Comparison of ENCODE assay signal across 13 cellular contexts in the genomic region with DNA sequence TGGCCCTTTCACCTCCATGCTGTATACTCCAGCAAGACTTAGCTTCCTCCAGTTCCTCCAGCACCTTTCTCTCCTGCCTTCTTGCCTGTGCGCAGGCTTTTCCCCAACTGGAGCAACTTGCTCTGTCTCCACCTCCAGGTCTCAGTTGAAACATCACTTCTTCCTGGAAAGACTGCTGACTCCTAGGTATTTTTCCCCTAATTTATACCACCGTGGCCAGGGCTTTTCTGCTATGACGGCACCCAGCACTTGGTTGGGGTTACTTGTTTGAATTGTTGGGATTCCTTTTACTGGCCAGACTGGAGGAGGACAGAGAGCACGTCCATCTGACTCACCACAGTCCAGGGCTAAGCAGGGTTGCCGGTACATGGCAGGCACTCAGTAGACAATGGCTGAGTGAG.
DNase-seq lines count a peak whose midpoint lies in the region; ATAC-seq, FAIRE-seq and TF ChIP-seq lines count a peak whose summit lies in the region.
"Had no signal": no experiment of that assay in that cellular context is flagged by ENCODE, and none has a peak within 500 bp of the region (broad histone marks: within the 10 kb centered on the region; RNA-seq: fewer than 3 reads in every experiment).

No MANE protein-coding gene starts in this region.

- no peak for TF ChIP-seq EP300 in A549 (IDR thresholded peaks at IDR 0.05)

- no peak for FAIRE-seq in A549 (lab: Jason Lieb, UNC)

- H3K4me2 ChIP-seq in A549 = peak overlapping the region; percentile 70

- TF ChIP-seq CTCF in A549 (IDR thresholded peaks at IDR 0.05) (no peak; the same call in 2 of the 3 replicates), RWPE1 (conservative IDR thresholded peaks at IDR 0.05; ENCODE audit: low read depth) (no peak), coronary artery (IDR thresholded peaks at IDR 0.05) (no peak)

- POLR2A ChIA-PET in A549 (lab: Yijun Ruan, JAX) (no interaction called here), RWPE1 (lab: Yijun Ruan, JAX; ENCODE audit: low non-redundant PET) (no interaction called here)

- ATAC-seq in A549 = peak; percentile 91 to 97

- H3K27ac ChIP-seq in A549 = peak overlapping the region; percentile 1 to 73; a peak in 4 of 6 replicates
- H3K27ac ChIP-seq in RWPE1 = no peak overlapping the region
- H3K27ac ChIP-seq in coronary artery = no peak overlapping the region
- H3K27ac ChIP-seq: neutrophil had no signal

- H3K4me1 ChIP-seq in A549 = peaks cover 26% of the 10 kb centered on the region

- CTCF ChIA-PET in A549 (lab: Yijun Ruan, JAX) (interaction anchor here (0.8 to 1.2 kb wide), 7 partner anchors 10 to 346 kb away, joined by 3 to 5 read pairs (median 3); no protein-coding TSS in a partner anchor), RWPE1 (lab: Yijun Ruan, JAX) (interaction anchor here (0.5 to 0.6 kb wide), 2 partner anchors 137 to 138 kb away, joined by 3 to 4 read pairs; no protein-coding TSS in a partner anchor)

- no peak for TF ChIP-seq POLR2A in A549 (IDR thresholded peaks at IDR 0.05; ENCODE audit: low read length)

- no peak overlapping the region for H3K4me3 ChIP-seq in A549
- H3K4me3 ChIP-seq in coronary artery = no peak overlapping the region

- DNase-seq in A549 (ENCODE audit: low read depth in 1 of 2, low spot score in 1 of 2) (peak; percentile 57 to 73), HK-2 (ENCODE audit: unreplicated experiment) (peak; percentile 80), amniotic epithelial cell (ENCODE audit: low read depth) (peak; percentile 83), kidney tubule cell (ENCODE audit: low spot score) (peak; percentile 99), RWPE1 (ENCODE audit: low spot score) (no peak), ecto neural progenitor cell (ENCODE audit: low spot score) (no peak), OCI-M2 (lab: John Stamatoyannopoulos, UW; ENCODE audit: unreplicated experiment) (no peak), coronary artery (ENCODE audit: low spot score) (no peak)
- DNase-seq: activated CD4-positive, alpha-beta T cell treated with anti-CD3 and anti-CD28 coated beads, Interleukin-2, amount 50 U/mL, for 4 hours; activated naive CD8-positive, alpha-beta T cell treated with anti-CD3 and anti-CD28 coated beads, Interleukin-2, amount 10 ng/mL, durations not matched to agents 7 days and 5 days; immature natural killer cell; stimulated activated CD4-positive, alpha-beta T cell treated with anti-CD3 and anti-CD28 coated beads, Interleukin-4, amount 100 ng/mL, for 1 hour had no signal

- TF ChIP-seq RAD21 in A549 (conservative IDR thresholded peaks at IDR 0.05 in 1 of 2, IDR thresholded peaks at IDR 0.05 in 1 of 2) = peak in 1 of 2 experiments; percentile 29; a peak in 2 of 5 replicates

- peaks cover 8% of the 10 kb centered on the region; the same call in 1 of the 3 replicates for H3K9me3 ChIP-seq in A549
- H3K9me3 ChIP-seq: neutrophil had no signal

- WGBS in A549 (ENCODE audit: missing lambda C conversion rate) = 7% methylated on average over 5 of the region's 5 CpGs

TF ChIP-seq in A549, 52 proteins besides CTCF, POLR2A, EP300 and RAD21:
- TF ChIP-seq, protein P1, sequence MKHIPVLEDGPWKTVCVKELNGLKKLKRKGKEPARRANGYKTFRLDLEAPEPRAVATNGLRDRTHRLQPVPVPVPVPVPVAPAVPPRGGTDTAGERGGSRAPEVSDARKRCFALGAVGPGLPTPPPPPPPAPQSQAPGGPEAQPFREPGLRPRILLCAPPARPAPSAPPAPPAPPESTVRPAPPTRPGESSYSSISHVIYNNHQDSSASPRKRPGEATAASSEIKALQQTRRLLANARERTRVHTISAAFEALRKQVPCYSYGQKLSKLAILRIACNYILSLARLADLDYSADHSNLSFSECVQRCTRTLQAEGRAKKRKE (CRISPR knock-in tag; IDR thresholded peaks at IDR 0.05; ENCODE audit: low read depth) = no peak
- TF ChIP-seq MAFK (IDR thresholded peaks at IDR 0.05; ENCODE audit: partially characterized antibody) (peak; percentile 83), RCOR1 (IDR thresholded peaks at IDR 0.05; ENCODE audit: low read depth, low read length) (no peak), NPAS2 (CRISPR knock-in tag; IDR thresholded peaks at IDR 0.05; ENCODE audit: borderline replicate concordance) (no peak), FOSL2 (IDR thresholded peaks at IDR 0.05) (no peak), FOSL2 (CRISPR knock-in tag; IDR thresholded peaks at IDR 0.05) (peak; percentile 46; the same call in 1 of the 2 replicates), GATA3 (IDR thresholded peaks at IDR 0.05; ENCODE audit: borderline replicate concordance) (peak; percentile 31; the same call in 1 of the 2 replicates), ZC3H11A (IDR thresholded peaks at IDR 0.05) (no peak), JUNB (IDR thresholded peaks at IDR 0.05) (0 out of 2 replicates have a peak, but pooled peaks have one; percentile 34)
TF ChIP-seq in A549: peak in this region for 4.

Comparison
In these comparisons a context has a peak if more than half of its experiments do, and no peak if none do; other contexts are left out.
1. DNase-seq: peak in A549 (2 of 2), HK-2 (single experiment), amniotic epithelial cell (single experiment) and kidney tubule cell (single experiment); none in RWPE1 (single experiment), ecto neural progenitor cell (single experiment), OCI-M2 (single experiment) and coronary artery (single experiment).
2. H3K27ac ChIP-seq: peak in A549 (2 of 2); none in RWPE1 (single experiment) and coronary artery (0 of 2).